21 cellular contexts compared by ENCODE assay signal in the genomic region with DNA sequence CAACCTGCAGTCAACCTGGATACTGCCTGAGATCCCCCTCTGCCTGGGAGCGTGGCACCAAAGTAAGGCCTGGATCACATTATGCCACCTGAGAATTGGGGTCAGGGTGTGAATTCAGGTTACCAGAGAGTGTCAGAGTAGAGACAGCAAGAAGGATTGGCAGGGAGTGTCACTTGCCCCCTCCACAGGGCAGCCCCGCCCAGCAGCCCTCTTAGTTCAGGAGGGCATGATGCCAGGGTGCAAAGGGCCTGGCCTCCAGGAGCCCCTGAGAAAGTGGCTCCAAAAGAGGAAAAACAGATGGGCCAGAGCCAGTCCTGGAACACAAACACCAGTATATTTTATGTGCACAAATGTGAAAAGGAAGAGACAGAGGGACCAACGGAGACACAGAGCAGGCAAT. TPM values are rescaled to one million over a fixed set of nuclear protein-coding genes. Genes with fewer than 3 reads are reported as not detected.
"Had no signal": no experiment of that assay in that cellular context is flagged by ENCODE, and none has a peak within 500 bp of the region (broad histone marks: within the 10 kb centered on the region; RNA-seq: fewer than 3 reads in every experiment).

No MANE protein-coding gene starts in this region.

- DNase-seq: activated CD4-positive, alpha-beta T cell treated with anti-CD3 and anti-CD28 coated beads, Interleukin-2, amount 50 U/mL, for 48 hours; activated CD8-positive, alpha-beta memory T cell treated with anti-CD3 and anti-CD28 coated beads, Interleukin-2, amount 50 U/mL, for 48 hours; activated effector memory CD4-positive, alpha-beta T cell treated with Interleukin-2 at 50 U/mL for 16 hours; activated naive CD4-positive, alpha-beta T cell treated with anti-CD3 and anti-CD28 coated beads for 36 hours; activated T-cell treated with anti-CD3 and anti-CD28 coated beads, Interleukin-2, amount 50 U/mL, for 48 hours; central memory CD4-positive, alpha-beta T cell; dorsolateral prefrontal cortex; hippocampal formation; left ventricle myocardium superior; mammary epithelial cell; posterior cingulate gyrus; retina; sigmoid colon; SK-N-SH; stimulated activated CD4-positive, alpha-beta T cell treated with anti-CD3 and anti-CD28 coated beads, Interleukin-4, amount 100 ng/mL, for 4 hours; stimulated activated naive CD8-positive, alpha-beta T cell treated with anti-CD3 and anti-CD28 coated beads, Interleukin-15, amount 100 ng/mL, for 72 hours; T1000; tibial artery had no signal

- H3K36me3 Mint-ChIP-seq: neural progenitor cell, WTC11 had no signal

- H3K27me3 Mint-ChIP-seq: stimulated activated naive CD8-positive, alpha-beta T cell treated with anti-CD3 and anti-CD28 coated beads, Interleukin-15, amount 100 ng/mL, for 72 hours had no signal

- ATAC-seq: left ventricle myocardium superior; stimulated activated naive CD8-positive, alpha-beta T cell treated with anti-CD3 and anti-CD28 coated beads, Interleukin-15, amount 100 ng/mL, for 72 hours; WTC11 had no signal

- H3K4me1 Mint-ChIP-seq: WTC11 had no signal

- H3K4me3 Mint-ChIP-seq: activated naive CD4-positive, alpha-beta T cell treated with anti-CD3 and anti-CD28 coated beads for 36 hours; neural progenitor cell; stimulated activated naive CD8-positive, alpha-beta T cell treated with anti-CD3 and anti-CD28 coated beads, Interleukin-15, amount 100 ng/mL, for 72 hours; WTC11 had no signal

- H3K9me3 Mint-ChIP-seq: activated naive CD4-positive, alpha-beta T cell treated with anti-CD3 and anti-CD28 coated beads for 36 hours; neural progenitor cell; stimulated activated naive CD8-positive, alpha-beta T cell treated with anti-CD3 and anti-CD28 coated beads, Interleukin-15, amount 100 ng/mL, for 72 hours; WTC11 had no signal

- H3K27ac Mint-ChIP-seq: activated naive CD4-positive, alpha-beta T cell treated with anti-CD3 and anti-CD28 coated beads for 36 hours; neural progenitor cell; stimulated activated naive CD8-positive, alpha-beta T cell treated with anti-CD3 and anti-CD28 coated beads, Interleukin-15, amount 100 ng/mL, for 72 hours; WTC11 had no signal

RNA-seq across cellular contexts. Expression of a gene that starts 58.0 kb away (rescaled TPM):
- total RNA-seq: left ventricle myocardium superior, myocyte had no signal
